8 cellular contexts compared by ENCODE assay signal in genomic region chrX:102863735-102864134, GRCh38.
DNase-seq lines count a peak whose midpoint lies in the region; ATAC-seq and TF ChIP-seq lines count a peak whose summit lies in the region.

No MANE protein-coding gene starts in this region.

- no peaks in the 10 kb centered on the region for H3K9me3 Mint-ChIP-seq in activated naive CD4-positive, alpha-beta T cell treated with anti-CD3 and anti-CD28 coated beads, Interleukin-2, amount 10 ng/mL, durations not matched to agents 7 days and 5 days

- peak; percentile 89 for TF ChIP-seq RAD21 in SK-N-SH (IDR thresholded peaks at IDR 0.05; ENCODE audit: low read length)

- no peak overlapping the region for H3K4me2 ChIP-seq in SK-N-SH

- peaks cover 4% of the 10 kb centered on the region for H3K36me3 Mint-ChIP-seq in activated naive CD4-positive, alpha-beta T cell treated with anti-CD3 and anti-CD28 coated beads, Interleukin-2, amount 10 ng/mL, durations not matched to agents 7 days and 5 days

- TF ChIP-seq CTCF in GM12873 (IDR thresholded peaks at IDR 0.05; ENCODE audit: insufficient read depth, low read depth, low read length, missing control alignments) (peak; percentile 80), HFF-Myc (IDR thresholded peaks at IDR 0.05; ENCODE audit: low read depth, low read length, missing control alignments) (peak; percentile 75), SK-N-SH (IDR thresholded peaks at IDR 0.05) (peak; percentile 98), psoas muscle (IDR thresholded peaks at IDR 0.05) (peak; percentile 87)

- H3K27ac ChIP-seq in SK-N-SH (ENCODE audit: low read depth in 2 of 2, low read length in 1 of 2) (no peak overlapping the region), psoas muscle (no peak overlapping the region), aorta (ENCODE audit: low read depth in 1 of 2, low read length in 2 of 2) (no peak overlapping the region)

- H2AFZ ChIP-seq in SK-N-SH (ENCODE audit: low read depth): no peak overlapping the region

- CTCF ChIA-PET in SK-N-SH (lab: Yijun Ruan, JAX): interaction anchor here (0.7 to 2.4 kb wide), 13 partner anchors 13 to 796 kb away, joined by 3 to 11 read pairs (median 3); no protein-coding TSS in a partner anchor
- CTCF ChIA-PET in activated naive CD4-positive, alpha-beta T cell treated with anti-CD3 and anti-CD28 coated beads, Interleukin-2, amount 10 ng/mL, durations not matched to agents 7 days and 5 days (lab: Charles Lee): interaction anchor here (0.5 to 0.7 kb wide), 4 partner anchors 92 to 347 kb away, joined by 3 to 7 read pairs (median 3); no protein-coding TSS in a partner anchor

- H3K36me3 ChIP-seq in SK-N-SH (replicated peaks in 1 of 2; ENCODE audit: control insufficient read depth in 1 of 2, insufficient read depth in 2 of 2, low read length in 1 of 2): peaks cover 17 to 28% of the 10 kb centered on the region in 2 experiments
- H3K36me3 ChIP-seq in psoas muscle (ENCODE audit: insufficient read depth in 1 of 2, low read depth in 1 of 2): peaks cover 0 to 14% of the 10 kb centered on the region in 2 donors
- peaks cover 0 to 1% of the 10 kb centered on the region in 2 donors for H3K36me3 ChIP-seq in aorta (ENCODE audit: control insufficient read depth in 1 of 2, insufficient read depth in 2 of 2, low read length in 1 of 2)

- intact Hi-C loops in Right ventricle myocardium inferior (cut with DNase I): loop anchor here (10.0 kb wide), 1 partner anchor 349 kb away; the partner anchor contains the start of gene TMSB15A
- intact Hi-C loops in psoas muscle (cut with DNase I): no loop called here
- intact Hi-C loops in aorta (cut with DNase I): loop anchor here in 1 of 2 donors (5.0 to 10.0 kb wide), 2 partner anchors 151 to 259 kb away; partner anchors contain the start of gene GPRASP2

- no peaks in the 10 kb centered on the region for H3K27me3 Mint-ChIP-seq in activated naive CD4-positive, alpha-beta T cell treated with anti-CD3 and anti-CD28 coated beads, Interleukin-2, amount 10 ng/mL, durations not matched to agents 7 days and 5 days

- DNase-seq in HFF-Myc (ENCODE audit: extremely low read depth, low read depth): peak; percentile 50
- DNase-seq in MV-4-11 (lab: John Stamatoyannopoulos, UW): peak; percentile 51
- peak; percentile 65 for DNase-seq in SK-N-SH
- peak; percentile 85 for DNase-seq in activated naive CD4-positive, alpha-beta T cell treated with anti-CD3 and anti-CD28 coated beads, Interleukin-2, amount 10 ng/mL, durations not matched to agents 7 days and 5 days
- DNase-seq in Right ventricle myocardium inferior (ENCODE audit: missing footprints): peak; percentile 79
- peak; percentile 79 to 86 for DNase-seq in psoas muscle
- DNase-seq in aorta: peak; percentile 86 to 94

- no peak overlapping the region for H3K27ac Mint-ChIP-seq in activated naive CD4-positive, alpha-beta T cell treated with anti-CD3 and anti-CD28 coated beads, Interleukin-2, amount 10 ng/mL, durations not matched to agents 7 days and 5 days

- no peak overlapping the region for H3K4me3 ChIP-seq in HFF-Myc (replicated peaks; ENCODE audit: low read depth, low read length)
- H3K4me3 ChIP-seq in SK-N-SH (ENCODE audit: low read depth in 2 of 2, low read length in 1 of 2): no peak overlapping the region
- no peak overlapping the region for H3K4me3 ChIP-seq in psoas muscle
- H3K4me3 ChIP-seq in aorta (ENCODE audit: low read length in 2 of 2): no peak overlapping the region

- H3K4me1 Mint-ChIP-seq in activated naive CD4-positive, alpha-beta T cell treated with anti-CD3 and anti-CD28 coated beads, Interleukin-2, amount 10 ng/mL, durations not matched to agents 7 days and 5 days: no peaks in the 10 kb centered on the region

- H3K9me3 ChIP-seq in SK-N-SH: no peaks in the 10 kb centered on the region
- H3K9me3 ChIP-seq in psoas muscle: no peaks in the 10 kb centered on the region
- H3K9me3 ChIP-seq in aorta (ENCODE audit: control insufficient read depth, low read length): no peaks in the 10 kb centered on the region

- H3K9ac ChIP-seq in SK-N-SH: no peak overlapping the region

- H3K4me3 Mint-ChIP-seq in activated naive CD4-positive, alpha-beta T cell treated with anti-CD3 and anti-CD28 coated beads, Interleukin-2, amount 10 ng/mL, durations not matched to agents 7 days and 5 days: no peak overlapping the region

- H3F3A ChIP-seq in SK-N-SH (replicated peaks; ENCODE audit: insufficient read depth): peaks cover 5% of the 10 kb centered on the region

- peak; percentile 60 for ATAC-seq in Right ventricle myocardium inferior
- ATAC-seq in psoas muscle: peak; percentile 67 to 87 (median 82)
- ATAC-seq in aorta (ENCODE audit: low FRiP score): peak; percentile 91

- H4K20me1 ChIP-seq in SK-N-SH (ENCODE audit: insufficient read depth): no peaks in the 10 kb centered on the region

- H3K4me1 ChIP-seq in SK-N-SH (ENCODE audit: control insufficient read depth in 1 of 2, insufficient read depth in 2 of 2, low read depth in 1 of 2, low read length in 1 of 2) (peaks cover 0 to 5% of the 10 kb centered on the region in 2 experiments; a peak in 1 of 4 replicates), psoas muscle (no peaks in the 10 kb centered on the region), aorta (ENCODE audit: control insufficient read depth in 1 of 2, insufficient read depth in 2 of 2, low read length in 2 of 2) (no peaks in the 10 kb centered on the region)

- no peaks in the 10 kb centered on the region for H3K9me2 ChIP-seq in SK-N-SH

- no peak for TF ChIP-seq EP300 in SK-N-SH (IDR thresholded peaks at IDR 0.05; ENCODE audit: borderline replicate concordance in 1 of 2, low read depth in 1 of 2, low read length in 1 of 2)

- WGBS in SK-N-SH (ENCODE audit: low lambda C conversion rate): 1% methylated on average over 4 of the region's 4 CpGs
- 4 to 8% (median 6%) methylated on average over 4 of the region's 4 CpGs for WGBS in psoas muscle, 3 donors
- 2 to 3% methylated on average over 4 of the region's 4 CpGs for WGBS in aorta, 2 donors

- POLR2A ChIA-PET in SK-N-SH (lab: Yijun Ruan, JAX): no interaction called here

- no peaks in the 10 kb centered on the region for H3K27me3 ChIP-seq in SK-N-SH (ENCODE audit: insufficient read depth)
- no peaks in the 10 kb centered on the region for H3K27me3 ChIP-seq in psoas muscle (ENCODE audit: insufficient read depth in 3 of 3, low read length in 2 of 3)
- no peaks in the 10 kb centered on the region for H3K27me3 ChIP-seq in aorta (ENCODE audit: control insufficient read depth in 1 of 2, insufficient read depth in 2 of 2, low read length in 1 of 2)

- H3K79me2 ChIP-seq in SK-N-SH (ENCODE audit: insufficient read depth): no peaks in the 10 kb centered on the region

TF ChIP-seq in SK-N-SH, 30 proteins besides CTCF, POLR2A, EP300 and RAD21:
- TF ChIP-seq TAF1 (IDR thresholded peaks at IDR 0.05; ENCODE audit: borderline replicate concordance, low read depth, low read length) (no peak), SMC3 (IDR thresholded peaks at IDR 0.05; ENCODE audit: low read depth, low read length) (peak; percentile 74), ELF1 (IDR thresholded peaks at IDR 0.05) (no peak), RFX5 (IDR thresholded peaks at IDR 0.05; ENCODE audit: low read length) (no peak), MXI1 (IDR thresholded peaks at IDR 0.05; ENCODE audit: low read depth, low read length) (no peak)
TF ChIP-seq in SK-N-SH: peak in this region for 1.
